8 cellular contexts compared by ENCODE assay signal in genomic region chr19:41861098-41861768, GRCh38.
DNase-seq lines count a peak whose midpoint lies in the region; ATAC-seq and TF ChIP-seq lines count a peak whose summit lies in the region.

No MANE protein-coding gene starts in this region.

- in situ Hi-C loops in HAP-1 (cut with MboI; ENCODE audit: low sequenced_read_pairs) = no loop called here

- H3K79me2 ChIP-seq in SU-DHL-6 (ENCODE audit: insufficient read depth, low read length) = peaks cover 59% of the 10 kb centered on the region

- H3K27me3 ChIP-seq in HAP-1 (ENCODE audit: low read depth) (peaks cover 5% of the 10 kb centered on the region; the same call in 1 of the 2 replicates), SU-DHL-6 (ENCODE audit: low read length) (no peaks in the 10 kb centered on the region)

- H3K9ac ChIP-seq in SU-DHL-6 (ENCODE audit: low read length) = peak overlapping the region; percentile 97

- peak overlapping the region; percentile 66 for H3K4me2 ChIP-seq in SU-DHL-6 (ENCODE audit: low read depth, low read length, poor library complexity, severe bottlenecking)

- DNase-seq in HAP-1 (ENCODE audit: low spot score in 2 of 2) (peak in 1 of 2 experiments; percentile 34), foreskin fibroblast (peak in 1 of 2 donors; percentile 22), DMS153 (lab: John Stamatoyannopoulos, UW) (no peak), kidney glomerular epithelial cell (lab: John Stamatoyannopoulos, UW) (no peak)

- H3K9me3 ChIP-seq in HAP-1 (no peaks in the 10 kb centered on the region), SU-DHL-6 (ENCODE audit: insufficient read depth, low read length) (no peaks in the 10 kb centered on the region)

- TF ChIP-seq CTCF in SU-DHL-6 (IDR thresholded peaks at IDR 0.05; ENCODE audit: insufficient read depth, low read length, poor library complexity, severe bottlenecking) = no peak
- no peak for TF ChIP-seq CTCF in foreskin fibroblast (IDR thresholded peaks at IDR 0.05; ENCODE audit: low read depth, low read length)

- peak overlapping the region; percentile 84 for H3K27ac ChIP-seq in SU-DHL-6 (ENCODE audit: low read depth, low read length)
- H3K27ac ChIP-seq in skin epidermis = peak overlapping the region in 20 of 21 experiments; percentile 85 to 100 (median 98)

- H3K4me1 ChIP-seq in HAP-1 = peaks cover 31% of the 10 kb centered on the region

- peaks cover 30% of the 10 kb centered on the region; the same call in 1 of the 2 replicates for H4K20me1 ChIP-seq in SU-DHL-6 (ENCODE audit: low read depth, low read length)

- no peak for ATAC-seq in HG03378 (IDR thresholded peaks at IDR 0.05; ENCODE audit: unreplicated experiment)
- ATAC-seq in GM21515 (IDR thresholded peaks at IDR 0.05; ENCODE audit: unreplicated experiment) = no peak

- peaks cover 48% of the 10 kb centered on the region for H3F3A ChIP-seq in SU-DHL-6 (ENCODE audit: insufficient read depth)

- H2AFZ ChIP-seq in SU-DHL-6 (ENCODE audit: low read depth, low read length, severe bottlenecking) = no peak overlapping the region

- no peaks in the 10 kb centered on the region for H3K9me2 ChIP-seq in SU-DHL-6 (replicated peaks; ENCODE audit: insufficient read depth, low read length)

- H3K36me3 ChIP-seq in HAP-1 (replicated peaks) (peaks cover 62% of the 10 kb centered on the region), SU-DHL-6 (ENCODE audit: low read length) (peaks cover 37% of the 10 kb centered on the region)

- H3K4me3 ChIP-seq in HAP-1 (peak overlapping the region; percentile 95), SU-DHL-6 (ENCODE audit: insufficient read depth, low read length, poor library complexity, severe bottlenecking) (peak overlapping the region; percentile 82), foreskin fibroblast (ENCODE audit: low read depth in 1 of 2, low read length in 2 of 2) (peak overlapping the region; percentile 75 to 95), skin epidermis (peak overlapping the region; percentile 54 to 95 (median 75))
